Comparison of ENCODE assay signal across 21 cellular contexts in the genomic region with DNA sequence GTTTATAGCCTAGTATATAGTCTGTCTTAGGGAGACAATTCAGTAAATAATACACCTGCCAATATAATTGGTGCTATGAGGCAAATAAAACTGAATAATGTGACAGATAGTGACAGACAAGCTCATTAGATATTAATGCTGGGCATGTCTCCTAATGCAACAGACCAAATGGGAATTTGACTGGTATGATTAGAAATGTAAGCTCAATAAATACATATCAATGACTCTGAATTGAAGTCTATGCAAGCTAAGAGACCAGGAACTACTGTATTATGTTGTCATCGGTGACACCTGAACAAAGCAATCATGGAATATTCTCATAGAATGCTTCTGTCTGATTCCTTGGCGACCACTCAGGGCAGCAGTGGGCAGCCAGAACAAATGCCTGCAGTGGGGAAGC.
"Had no signal": no experiment of that assay in that cellular context is flagged by ENCODE, and none has a peak within 500 bp of the region (broad histone marks: within the 10 kb centered on the region; RNA-seq: fewer than 3 reads in every experiment).

No MANE protein-coding gene starts in this region.

- H3K27ac ChIP-seq: colonic mucosa, epithelial cell of prostate, esophagus squamous epithelium, gastrocnemius medialis, heart right ventricle, left lung, lower lobe of right lung had no signal

- DNase-seq: colonic mucosa; cortex of kidney; effector CD8-positive, alpha-beta T cell; effector memory CD8-positive, alpha-beta T cell; endodermal cell; erythroblast; esophagus squamous epithelium; foreskin fibroblast; foreskin melanocyte; gastrocnemius medialis; glutamatergic neuron; head of caudate nucleus; heart right ventricle; hippocampal formation; left cardiac atrium; left lung; left ventricle myocardium superior; lower lobe of right lung; mesenchymal stem cell; midbrain had no signal

- H3K9me3 ChIP-seq: colonic mucosa, esophagus squamous epithelium, gastrocnemius medialis, heart right ventricle, left lung, lower lobe of right lung had no signal

- H3K27me3 ChIP-seq: colonic mucosa, esophagus squamous epithelium, gastrocnemius medialis, heart right ventricle, left lung had no signal

- H3K4me1 ChIP-seq: colonic mucosa had no signal

- H3K36me3 ChIP-seq: colonic mucosa, gastrocnemius medialis, lower lobe of right lung had no signal

- H3K4me3 ChIP-seq: colonic mucosa, esophagus squamous epithelium, gastrocnemius medialis, heart right ventricle, left lung, lower lobe of right lung had no signal
